In genomic region chr10:88390041-88390440, GRCh38 we compare ENCODE assay signal across 12 cellular contexts.
"Had no signal": no experiment of that assay in that cellular context is flagged by ENCODE, and none has a peak within 500 bp of the region (broad histone marks: within the 10 kb centered on the region; RNA-seq: fewer than 3 reads in every experiment).

No MANE protein-coding gene starts in this region.

- H3K27ac ChIP-seq: breast epithelium, esophagus muscularis mucosa had no signal

- DNase-seq: activated CD4-positive, alpha-beta T cell treated with anti-CD3 and anti-CD28 coated beads for 1 hour; activated gamma-delta T cell; activated naive CD8-positive, alpha-beta T cell treated with anti-CD3 and anti-CD28 coated beads for 36 hours; activated T-cell treated with anti-CD3 and anti-CD28 coated beads, Interleukin-2, amount 50 U/mL, for 48 hours; aorta; spleen; stimulated activated CD4-positive, alpha-beta T cell treated with anti-CD3 and anti-CD28 coated beads, Interleukin-1b, Interleukin-23, amount 100 ng/mL, for 48 hours; stimulated activated naive B cell treated with anti-CD40 and anti-IgM and Interleukin-4, amounts not matched to agents 10 μg/mL and 1 μg/mL and 100 μg/mL, for 72 hours had no signal

- H3K36me3 ChIP-seq: breast epithelium, esophagus muscularis mucosa, spleen had no signal

- H3K27me3 ChIP-seq: breast epithelium, dorsolateral prefrontal cortex, esophagus muscularis mucosa, spleen had no signal

- H3K4me3 ChIP-seq: breast epithelium, esophagus muscularis mucosa, spleen had no signal

- ATAC-seq: natural killer cell treated with Interleukin-12 subunit alpha and Interleukin-12 subunit beta and Interleukin-15 and Interleukin-18, amount 100 ng/mL, for 72 hours; stimulated activated naive B cell treated with anti-CD40 and anti-IgM and Interleukin-4, amounts not matched to agents 10 μg/mL and 1 μg/mL and 100 μg/mL, for 72 hours had no signal

- H3K9me3 ChIP-seq: breast epithelium had no signal
